In the genomic region with DNA sequence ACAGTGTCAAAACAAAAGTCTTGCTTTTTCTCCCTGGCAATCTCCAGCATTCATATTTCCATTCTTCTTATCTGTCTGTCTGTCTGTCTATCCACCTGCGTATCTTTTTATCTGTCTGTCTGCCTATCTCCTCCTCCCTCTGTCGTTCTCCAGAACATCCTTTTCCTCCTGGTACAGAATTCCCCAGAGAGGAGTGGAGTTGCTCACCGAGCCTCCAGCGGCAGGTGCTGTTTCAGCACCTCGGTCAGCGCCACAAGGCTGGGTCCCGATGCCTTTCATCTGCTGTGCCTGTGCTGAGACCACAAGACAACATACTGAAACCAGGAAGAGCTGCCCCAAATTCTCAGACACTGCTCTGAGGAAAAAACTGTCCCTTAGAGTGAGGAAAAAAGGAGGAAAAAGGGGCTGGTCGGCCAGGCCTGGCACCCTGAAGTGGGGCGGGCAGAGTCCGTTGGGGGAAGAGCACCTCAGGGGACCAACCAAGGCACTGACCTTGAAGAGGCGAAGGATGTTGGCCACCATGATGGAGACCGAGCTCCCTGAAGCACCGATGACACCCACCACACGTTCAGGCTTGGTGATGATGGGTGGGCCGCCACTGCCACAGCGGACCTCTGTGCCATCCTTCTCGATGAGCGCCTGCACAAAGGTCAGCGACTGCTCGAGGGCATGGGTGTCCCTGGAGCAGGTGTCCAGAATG, we compare ENCODE assay signal across 1 cellular context.
TF ChIP-seq lines count a peak whose summit lies in the region.

No MANE protein-coding gene starts in this region.

TF ChIP-seq in WTC11, 78 proteins besides CTCF, POLR2A, EP300 and RAD21 (continued from another document and continues in another):
- TF ChIP-seq, protein P1, sequence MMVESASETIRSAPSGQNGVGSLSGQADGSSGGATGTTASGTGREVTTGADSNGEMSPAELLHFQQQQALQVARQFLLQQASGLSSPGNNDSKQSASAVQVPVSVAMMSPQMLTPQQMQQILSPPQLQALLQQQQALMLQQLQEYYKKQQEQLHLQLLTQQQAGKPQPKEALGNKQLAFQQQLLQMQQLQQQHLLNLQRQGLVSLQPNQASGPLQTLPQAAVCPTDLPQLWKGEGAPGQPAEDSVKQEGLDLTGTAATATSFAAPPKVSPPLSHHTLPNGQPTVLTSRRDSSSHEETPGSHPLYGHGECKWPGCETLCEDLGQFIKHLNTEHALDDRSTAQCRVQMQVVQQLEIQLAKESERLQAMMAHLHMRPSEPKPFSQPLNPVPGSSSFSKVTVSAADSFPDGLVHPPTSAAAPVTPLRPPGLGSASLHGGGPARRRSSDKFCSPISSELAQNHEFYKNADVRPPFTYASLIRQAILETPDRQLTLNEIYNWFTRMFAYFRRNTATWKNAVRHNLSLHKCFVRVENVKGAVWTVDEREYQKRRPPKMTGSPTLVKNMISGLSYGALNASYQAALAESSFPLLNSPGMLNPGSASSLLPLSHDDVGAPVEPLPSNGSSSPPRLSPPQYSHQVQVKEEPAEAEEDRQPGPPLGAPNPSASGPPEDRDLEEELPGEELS (CRISPR knock-in tag; IDR thresholded peaks at IDR 0.05), result peak; percentile 91; the same call in 1 of the 2 replicates
- TF ChIP-seq MYBL2 (CRISPR knock-in tag; IDR thresholded peaks at IDR 0.05) (0 out of 2 replicates have a peak, but pooled peaks have one; percentile 61), HMGA2 (CRISPR knock-in tag; IDR thresholded peaks at IDR 0.05) (no peak), ZNF219 (CRISPR knock-in tag; IDR thresholded peaks at IDR 0.05; ENCODE audit: borderline replicate concordance) (0 out of 2 replicates have a peak, but pooled peaks have one; percentile 32), IRF2 (CRISPR knock-in tag; IDR thresholded peaks at IDR 0.05; ENCODE audit: borderline replicate concordance, low read depth) (no peak), NFYB (CRISPR knock-in tag; conservative IDR thresholded peaks at IDR 0.05; ENCODE audit: low read depth) (no peak), CREB1 (CRISPR knock-in tag; IDR thresholded peaks at IDR 0.05) (peak; percentile 21; the same call in 1 of the 2 replicates), RELA (CRISPR knock-in tag; IDR thresholded peaks at IDR 0.05; ENCODE audit: borderline replicate concordance) (0 out of 2 replicates have a peak, but pooled peaks have one; percentile 20), TP53 (CRISPR knock-in tag; IDR thresholded peaks at IDR 0.05) (no peak), TCF7 (CRISPR knock-in tag; IDR thresholded peaks at IDR 0.05; ENCODE audit: low read depth) (no peak), GTF2I (CRISPR knock-in tag; conservative IDR thresholded peaks at IDR 0.05) (no peak), ZNF232 (CRISPR knock-in tag; IDR thresholded peaks at IDR 0.05) (peak; percentile 96), FOXP1 (CRISPR knock-in tag; IDR thresholded peaks at IDR 0.05; ENCODE audit: borderline replicate concordance) (peak; percentile 69; the same call in 1 of the 2 replicates), ZNF281 (CRISPR knock-in tag; IDR thresholded peaks at IDR 0.05) (peak; percentile 79; the same call in 1 of the 2 replicates), ATF6 (CRISPR knock-in tag; IDR thresholded peaks at IDR 0.05) (no peak), ZNF396 (CRISPR knock-in tag; IDR thresholded peaks at IDR 0.05; ENCODE audit: borderline replicate concordance) (no peak), TEAD4 (CRISPR knock-in tag; IDR thresholded peaks at IDR 0.05) (peak; percentile 87; the same call in 1 of the 2 replicates), ZNF138 (CRISPR knock-in tag; conservative IDR thresholded peaks at IDR 0.05) (no peak), E2F5 (CRISPR knock-in tag; IDR thresholded peaks at IDR 0.05) (peak; percentile 4; the same call in 1 of the 2 replicates), USF2 (CRISPR knock-in tag; IDR thresholded peaks at IDR 0.05) (0 out of 2 replicates have a peak, but pooled peaks have one; percentile 31), KAT7 (CRISPR knock-in tag; IDR thresholded peaks at IDR 0.05; ENCODE audit: borderline replicate concordance) (no peak), ZNF121 (CRISPR knock-in tag; IDR thresholded peaks at IDR 0.05) (no peak), SMAD4 (CRISPR knock-in tag; IDR thresholded peaks at IDR 0.05) (peak; percentile 74; the same call in 1 of the 2 replicates), AFF4 (CRISPR knock-in tag; IDR thresholded peaks at IDR 0.05; ENCODE audit: borderline replicate concordance) (no peak), JUN (CRISPR knock-in tag; IDR thresholded peaks at IDR 0.05) (peak; percentile 86), NFE2L1 (CRISPR knock-in tag; IDR thresholded peaks at IDR 0.05) (no peak)
- TF ChIP-seq, protein P2, sequence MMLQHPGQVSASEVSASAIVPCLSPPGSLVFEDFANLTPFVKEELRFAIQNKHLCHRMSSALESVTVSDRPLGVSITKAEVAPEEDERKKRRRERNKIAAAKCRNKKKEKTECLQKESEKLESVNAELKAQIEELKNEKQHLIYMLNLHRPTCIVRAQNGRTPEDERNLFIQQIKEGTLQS (CRISPR knock-in tag; conservative IDR thresholded peaks at IDR 0.05), result no peak
- TF ChIP-seq, protein P3, sequence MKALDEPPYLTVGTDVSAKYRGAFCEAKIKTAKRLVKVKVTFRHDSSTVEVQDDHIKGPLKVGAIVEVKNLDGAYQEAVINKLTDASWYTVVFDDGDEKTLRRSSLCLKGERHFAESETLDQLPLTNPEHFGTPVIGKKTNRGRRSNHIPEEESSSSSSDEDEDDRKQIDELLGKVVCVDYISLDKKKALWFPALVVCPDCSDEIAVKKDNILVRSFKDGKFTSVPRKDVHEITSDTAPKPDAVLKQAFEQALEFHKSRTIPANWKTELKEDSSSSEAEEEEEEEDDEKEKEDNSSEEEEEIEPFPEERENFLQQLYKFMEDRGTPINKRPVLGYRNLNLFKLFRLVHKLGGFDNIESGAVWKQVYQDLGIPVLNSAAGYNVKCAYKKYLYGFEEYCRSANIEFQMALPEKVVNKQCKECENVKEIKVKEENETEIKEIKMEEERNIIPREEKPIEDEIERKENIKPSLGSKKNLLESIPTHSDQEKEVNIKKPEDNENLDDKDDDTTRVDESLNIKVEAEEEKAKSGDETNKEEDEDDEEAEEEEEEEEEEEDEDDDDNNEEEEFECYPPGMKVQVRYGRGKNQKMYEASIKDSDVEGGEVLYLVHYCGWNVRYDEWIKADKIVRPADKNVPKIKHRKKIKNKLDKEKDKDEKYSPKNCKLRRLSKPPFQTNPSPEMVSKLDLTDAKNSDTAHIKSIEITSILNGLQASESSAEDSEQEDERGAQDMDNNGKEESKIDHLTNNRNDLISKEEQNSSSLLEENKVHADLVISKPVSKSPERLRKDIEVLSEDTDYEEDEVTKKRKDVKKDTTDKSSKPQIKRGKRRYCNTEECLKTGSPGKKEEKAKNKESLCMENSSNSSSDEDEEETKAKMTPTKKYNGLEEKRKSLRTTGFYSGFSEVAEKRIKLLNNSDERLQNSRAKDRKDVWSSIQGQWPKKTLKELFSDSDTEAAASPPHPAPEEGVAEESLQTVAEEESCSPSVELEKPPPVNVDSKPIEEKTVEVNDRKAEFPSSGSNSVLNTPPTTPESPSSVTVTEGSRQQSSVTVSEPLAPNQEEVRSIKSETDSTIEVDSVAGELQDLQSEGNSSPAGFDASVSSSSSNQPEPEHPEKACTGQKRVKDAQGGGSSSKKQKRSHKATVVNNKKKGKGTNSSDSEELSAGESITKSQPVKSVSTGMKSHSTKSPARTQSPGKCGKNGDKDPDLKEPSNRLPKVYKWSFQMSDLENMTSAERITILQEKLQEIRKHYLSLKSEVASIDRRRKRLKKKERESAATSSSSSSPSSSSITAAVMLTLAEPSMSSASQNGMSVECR (CRISPR knock-in tag; IDR thresholded peaks at IDR 0.05; ENCODE audit: borderline replicate concordance), result peak; percentile 85
- TF ChIP-seq, protein P4, sequence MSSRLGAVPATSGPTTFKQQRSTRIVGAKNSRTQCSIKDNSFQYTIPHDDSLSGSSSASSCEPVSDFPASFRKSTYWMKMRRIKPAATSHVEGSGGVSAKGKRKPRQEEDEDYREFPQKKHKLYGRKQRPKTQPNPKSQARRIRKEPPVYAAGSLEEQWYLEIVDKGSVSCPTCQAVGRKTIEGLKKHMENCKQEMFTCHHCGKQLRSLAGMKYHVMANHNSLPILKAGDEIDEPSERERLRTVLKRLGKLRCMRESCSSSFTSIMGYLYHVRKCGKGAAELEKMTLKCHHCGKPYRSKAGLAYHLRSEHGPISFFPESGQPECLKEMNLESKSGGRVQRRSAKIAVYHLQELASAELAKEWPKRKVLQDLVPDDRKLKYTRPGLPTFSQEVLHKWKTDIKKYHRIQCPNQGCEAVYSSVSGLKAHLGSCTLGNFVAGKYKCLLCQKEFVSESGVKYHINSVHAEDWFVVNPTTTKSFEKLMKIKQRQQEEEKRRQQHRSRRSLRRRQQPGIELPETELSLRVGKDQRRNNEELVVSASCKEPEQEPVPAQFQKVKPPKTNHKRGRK (CRISPR knock-in tag; IDR thresholded peaks at IDR 0.05; ENCODE audit: borderline replicate concordance), result no peak
- TF ChIP-seq, protein P5, sequence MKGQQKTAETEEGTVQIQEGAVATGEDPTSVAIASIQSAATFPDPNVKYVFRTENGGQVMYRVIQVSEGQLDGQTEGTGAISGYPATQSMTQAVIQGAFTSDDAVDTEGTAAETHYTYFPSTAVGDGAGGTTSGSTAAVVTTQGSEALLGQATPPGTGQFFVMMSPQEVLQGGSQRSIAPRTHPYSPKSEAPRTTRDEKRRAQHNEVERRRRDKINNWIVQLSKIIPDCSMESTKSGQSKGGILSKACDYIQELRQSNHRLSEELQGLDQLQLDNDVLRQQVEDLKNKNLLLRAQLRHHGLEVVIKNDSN (CRISPR knock-in tag; IDR thresholded peaks at IDR 0.05), result peak; percentile 77
